18 cellular contexts compared by ENCODE assay signal in genomic region chr12:111730420-111730819, GRCh38.
"Had no signal": no experiment of that assay in that cellular context is flagged by ENCODE, and none has a peak within 500 bp of the region (broad histone marks: within the 10 kb centered on the region; RNA-seq: fewer than 3 reads in every experiment).

No MANE protein-coding gene starts in this region.

- H3K4me1 ChIP-seq: colonic mucosa, lower lobe of right lung, pancreas, sigmoid colon, tibial nerve had no signal

- H3K27me3 ChIP-seq: brain microvascular endothelial cell, colonic mucosa, neutrophil, pancreas, sigmoid colon, tibial nerve had no signal

- H3K4me3 Mint-ChIP-seq: activated CD4-positive, alpha-beta T cell treated with anti-CD3 and anti-CD28 coated beads, Interleukin-2, amount 10 ng/mL, durations not matched to agents 24 days and 14 days; activated T-cell treated with anti-CD3 and anti-CD28 coated beads, Interleukin-2, amount 50 U/mL, for 4 hours; natural killer cell had no signal

- H3K27me3 Mint-ChIP-seq: activated CD4-positive, alpha-beta T cell treated with anti-CD3 and anti-CD28 coated beads, Interleukin-2, amount 10 ng/mL, durations not matched to agents 24 days and 14 days had no signal

- H3K27ac Mint-ChIP-seq: activated CD4-positive, alpha-beta T cell treated with anti-CD3 and anti-CD28 coated beads, Interleukin-2, amount 10 ng/mL, durations not matched to agents 24 days and 14 days; natural killer cell had no signal

- H3K9me3 ChIP-seq: colonic mucosa, lower lobe of right lung, neutrophil, pancreas, sigmoid colon, tibial nerve had no signal

- ATAC-seq: activated T-cell treated with anti-CD3 and anti-CD28 coated beads, Interleukin-2, amount 50 U/mL, for 4 hours; lower lobe of right lung; natural killer cell; pancreas; stimulated activated naive CD8-positive, alpha-beta T cell treated with anti-CD3 and anti-CD28 coated beads, Interleukin-15, Interleukin-2, amounts not matched to agents 100 U/mL and 50 U/mL, for 24 hours had no signal

- DNase-seq: activated CD4-positive, alpha-beta T cell treated with anti-CD3 and anti-CD28 coated beads, Interleukin-2, amount 10 ng/mL, durations not matched to agents 24 days and 14 days; activated CD8-positive, alpha-beta memory T cell treated with anti-CD3 and anti-CD28 coated beads, Interleukin-2, amount 50 U/mL, for 4 hours; activated naive CD4-positive, alpha-beta T cell treated with anti-CD3 and anti-CD28 coated beads, Interleukin-2, amount 50 U/mL, for 16 hours; activated T-cell treated with anti-CD3 and anti-CD28 coated beads, Interleukin-2, amount 50 U/mL, for 4 hours; aorta; brain microvascular endothelial cell; central memory CD4-positive, alpha-beta T cell; colonic mucosa; erythroblast; head of caudate nucleus; lower lobe of right lung; natural killer cell; pancreas; sigmoid colon; stimulated activated naive CD8-positive, alpha-beta T cell treated with anti-CD3 and anti-CD28 coated beads, Interleukin-15, Interleukin-2, amounts not matched to agents 100 U/mL and 50 U/mL, for 24 hours; T-helper 2 cell had no signal

- H3K36me3 ChIP-seq: brain microvascular endothelial cell, colonic mucosa had no signal

- H3K4me1 Mint-ChIP-seq: activated CD4-positive, alpha-beta T cell treated with anti-CD3 and anti-CD28 coated beads, Interleukin-2, amount 10 ng/mL, durations not matched to agents 24 days and 14 days; natural killer cell had no signal

- H3K9me3 Mint-ChIP-seq: activated CD4-positive, alpha-beta T cell treated with anti-CD3 and anti-CD28 coated beads, Interleukin-2, amount 10 ng/mL, durations not matched to agents 24 days and 14 days; activated T-cell treated with anti-CD3 and anti-CD28 coated beads, Interleukin-2, amount 50 U/mL, for 4 hours; natural killer cell had no signal

- H3K27ac ChIP-seq: brain microvascular endothelial cell, colonic mucosa, lower lobe of right lung, neutrophil, pancreas, sigmoid colon, tibial nerve had no signal

- H3K36me3 Mint-ChIP-seq: natural killer cell had no signal

- H3K4me3 ChIP-seq: colonic mucosa, lower lobe of right lung, pancreas, sigmoid colon, tibial nerve had no signal
